27 cellular contexts compared by ENCODE assay signal in genomic region chr2:120372816-120373215, GRCh38. TPM values are rescaled to one million over a fixed set of nuclear protein-coding genes. Genes with fewer than 3 reads are reported as not detected.
A peak's percentile ranks its signal among the peaks of the same experiment; 100 is the strongest.
DNase-seq lines count a peak whose midpoint lies in the region; ATAC-seq, FAIRE-seq and TF ChIP-seq lines count a peak whose summit lies in the region.
"Had no signal": no experiment of that assay in that cellular context is flagged by ENCODE, and none has a peak within 500 bp of the region (broad histone marks: within the 10 kb centered on the region; RNA-seq: fewer than 3 reads in every experiment).

No MANE protein-coding gene starts in this region.

- no CpG with 5 or more reads among the region's 4 CpGs for WGBS in IMR-90 (ENCODE audit: extremely low coverage in 2 of 2, insufficient read length in 1 of 2), 2 experiments
- 90% methylated on average over 3 of the region's 4 CpGs; no CpG with 5 or more reads in 1 of the 2 donors for WGBS in gastroesophageal sphincter (ENCODE audit: low coverage in 1 of 2), 2 donors

- H3K4ac ChIP-seq in IMR-90 (ENCODE audit: low read depth, low read length): no peak overlapping the region

- TF ChIP-seq CTCF in HEK293 (tag by site-specific recombination; IDR thresholded peaks at IDR 0.05): no peak
- TF ChIP-seq CTCF in IMR-90 (conservative IDR thresholded peaks at IDR 0.05; ENCODE audit: low read depth, low read length): no peak
- TF ChIP-seq CTCF in gastroesophageal sphincter (IDR thresholded peaks at IDR 0.05): no peak

- H4K20me1 ChIP-seq in IMR-90 (ENCODE audit: insufficient read depth, low read length): no peaks in the 10 kb centered on the region; the same call in 1 of the 2 replicates

- no peak overlapping the region for H3K9ac ChIP-seq in IMR-90 (ENCODE audit: low read depth, low read length)
- H3K9ac ChIP-seq in iPS-20b (ENCODE audit: low read depth, low read length): peak overlapping the region; percentile 23; the same call in 1 of the 2 replicates

- no peak for ATAC-seq in IMR-90 (ENCODE audit: low read depth)
- no peak for ATAC-seq in gastroesophageal sphincter
- ATAC-seq: CD8-positive, alpha-beta T cell; Panc1 had no signal

- H2BK20ac ChIP-seq in IMR-90 (ENCODE audit: low read depth, low read length): no peak overlapping the region

- no peaks in the 10 kb centered on the region for H3K9me1 ChIP-seq in IMR-90 (ENCODE audit: insufficient read depth, low read length)

- H3K36me3 ChIP-seq in HEK293 (ENCODE audit: control insufficient read depth in 2 of 2, insufficient read depth in 1 of 2, low read length in 2 of 2) (no peaks in the 10 kb centered on the region), IMR-90 (ENCODE audit: control insufficient read depth, insufficient read depth, low read length) (no peaks in the 10 kb centered on the region), iPS-20b (ENCODE audit: insufficient read depth, low read depth, low read length) (no peaks in the 10 kb centered on the region), gastroesophageal sphincter (no peaks in the 10 kb centered on the region)
- H3K36me3 ChIP-seq: MG63 had no signal

- no peak overlapping the region for H2AFZ ChIP-seq in IMR-90 (replicated peaks; ENCODE audit: low read length, poor library complexity)

- H3K9me3 ChIP-seq in HEK293 (ENCODE audit: control insufficient read depth, insufficient read depth, low read depth, low read length) (no peaks in the 10 kb centered on the region), IMR-90 (ENCODE audit: control insufficient read depth, insufficient read depth, low read length) (no peaks in the 10 kb centered on the region), iPS-20b (ENCODE audit: insufficient read depth, low read depth, low read length) (no peaks in the 10 kb centered on the region), gastroesophageal sphincter (no peaks in the 10 kb centered on the region)
- H3K9me3 ChIP-seq: Caco-2, MG63 had no signal

- no peak overlapping the region for H3K4me2 ChIP-seq in IMR-90 (ENCODE audit: low read depth, low read length)

- no TSS peak for BruUV-seq in IMR-90 (replicated peaks; lab: Mats Ljungman, UMichigan)

- in situ Hi-C loops in IMR-90 (cut with MboI; ENCODE audit: low sequenced_read_pairs): no loop called here

- no peak overlapping the region for H4K91ac ChIP-seq in IMR-90 (ENCODE audit: insufficient read depth, low read depth, low read length)

- TF ChIP-seq EP300 in gastroesophageal sphincter (IDR thresholded peaks at IDR 0.05): no peak

- no peak overlapping the region for H3K23ac ChIP-seq in IMR-90 (ENCODE audit: low read depth, low read length)

- no peak overlapping the region for H4K5ac ChIP-seq in IMR-90 (ENCODE audit: low read depth, low read length)

- no peak overlapping the region for H2BK15ac ChIP-seq in IMR-90 (ENCODE audit: low read depth, low read length)

- H3K4me1 ChIP-seq in HEK293 (ENCODE audit: control insufficient read depth, insufficient read depth, low read length): no peaks in the 10 kb centered on the region
- no peaks in the 10 kb centered on the region; the same call in 1 of the 2 replicates for H3K4me1 ChIP-seq in IMR-90 (ENCODE audit: control insufficient read depth, insufficient read depth, low read length)
- H3K4me1 ChIP-seq in iPS-20b (ENCODE audit: insufficient read depth, low read length): peaks cover 30% of the 10 kb centered on the region
- H3K4me1 ChIP-seq in gastroesophageal sphincter: no peaks in the 10 kb centered on the region

- no peak overlapping the region for H2BK120ac ChIP-seq in IMR-90 (ENCODE audit: low read depth, low read length)

- no peak overlapping the region for H4K8ac ChIP-seq in IMR-90 (ENCODE audit: low read depth in 2 of 2, low read length in 2 of 2)

- POLR2A ChIA-PET in HEK293 (lab: Yijun Ruan, JAX): no interaction called here
- POLR2A ChIA-PET in IMR-90 (lab: Charles Lee; ENCODE audit: unreplicated experiment): no interaction called here

- dilution Hi-C loops in IMR-90 (cut with HindIII; ENCODE audit: low sequenced_read_pairs, unreplicated experiment): no loop called here

- DNase-seq in IMR-90 (no peak), urothelium cell line (ENCODE audit: low spot score) (no peak), C1 segment of cervical spinal cord (lab: John Stamatoyannopoulos, UW) (no peak), NCI-H69 (lab: John Stamatoyannopoulos, UW) (no peak)
- DNase-seq: Caco-2; CD8-positive, alpha-beta T cell; DMS 273 treated with DMSO at 0.1 percent for 48 hours; DMS79; EL; GDM1; HFFc6; KG1; MG63; NCI-H2029; NCI-H446 treated with DMSO at 0.1 percent for 48 hours; NCI-H526 treated with DMSO at 0.1 percent for 48 hours; SHP77 had no signal

- FAIRE-seq in urothelium cell line (lab: Jason Lieb, UNC): peak; percentile 99
- FAIRE-seq: GM12892 had no signal

- H3K27ac ChIP-seq in HEK293 (ENCODE audit: extremely low read depth, low read depth, low read length) (no peak overlapping the region), IMR-90 (ENCODE audit: insufficient read depth, low read length) (no peak overlapping the region), iPS-20b (ENCODE audit: low read length) (peak overlapping the region; percentile 13), gastroesophageal sphincter (no peak overlapping the region)
- H3K27ac ChIP-seq: C4-2B, RWPE1 had no signal

- intact Hi-C loops in IMR-90 (cut with micrococcal nuclease): no loop called here

- H3K18ac ChIP-seq in IMR-90 (ENCODE audit: low read depth, low read length): no peak overlapping the region

- CTCF ChIA-PET in HEK293 (lab: Yijun Ruan, JAX): no interaction called here
- CTCF ChIA-PET in IMR-90 (lab: Yijun Ruan, JAX): no interaction called here

- peak overlapping the region; percentile 76 for H2BK5ac ChIP-seq in IMR-90 (ENCODE audit: low read depth, low read length, poor library complexity, severe bottlenecking)

- H2AK5ac ChIP-seq in IMR-90 (ENCODE audit: low read depth, low read length): no peak overlapping the region

- no peaks in the 10 kb centered on the region for H3K79me1 ChIP-seq in IMR-90 (ENCODE audit: low read depth in 1 of 2, low read length in 2 of 2)

- no peak for TF ChIP-seq RAD21 in IMR-90 (IDR thresholded peaks at IDR 0.05; ENCODE audit: low read length)

- no peak overlapping the region for H3K56ac ChIP-seq in IMR-90 (ENCODE audit: extremely low read depth, insufficient read depth, low read length)

- no peak overlapping the region for H3K14ac ChIP-seq in IMR-90 (replicated peaks; ENCODE audit: low read depth, low read length)

- H2AK9ac ChIP-seq in IMR-90 (replicated peaks; ENCODE audit: low read depth, low read length, poor library complexity): no peak overlapping the region

- H3K4me3 ChIP-seq in HEK293 (ENCODE audit: low read depth, low read length): no peak overlapping the region
- no peak overlapping the region for H3K4me3 ChIP-seq in IMR-90 (ENCODE audit: insufficient read depth, low read depth, low read length)
- peak overlapping the region; percentile 65; the same call in 1 of the 2 replicates for H3K4me3 ChIP-seq in iPS-20b (ENCODE audit: low read length)
- no peak overlapping the region for H3K4me3 ChIP-seq in gastroesophageal sphincter
- H3K4me3 ChIP-seq: MG63 had no signal

- TF ChIP-seq POLR2A in IMR-90 (IDR thresholded peaks at IDR 0.05; ENCODE audit: low read depth, low read length) (no peak), gastroesophageal sphincter (IDR thresholded peaks at IDR 0.05) (no peak)

- H3K27me3 ChIP-seq in IMR-90 (ENCODE audit: control insufficient read depth, insufficient read depth, low read length) (peaks cover 56% of the 10 kb centered on the region), iPS-20b (ENCODE audit: insufficient read depth, low read length) (peaks cover 54% of the 10 kb centered on the region), gastroesophageal sphincter (peaks cover 33% of the 10 kb centered on the region)
- H3K27me3 ChIP-seq: MG63 had no signal

TF ChIP-seq in HEK293, 187 proteins besides CTCF, POLR2A, EP300 and RAD21:
- no peak for TF ChIP-seq ZNF223 (tag by site-specific recombination; IDR thresholded peaks at IDR 0.05)
- no peak for TF ChIP-seq ZNF791 (tag by site-specific recombination; IDR thresholded peaks at IDR 0.05)
- 0 out of 2 replicates have a peak, but pooled peaks have one; percentile 53 for TF ChIP-seq SALL2 (tag by site-specific recombination; IDR thresholded peaks at IDR 0.05; ENCODE audit: borderline replicate concordance)

TF ChIP-seq in IMR-90, 13 proteins besides CTCF, POLR2A, EP300 and RAD21:
- TF ChIP-seq RCOR1 (IDR thresholded peaks at IDR 0.05; ENCODE audit: insufficient replicate concordance, low read length): no peak
- no peak for TF ChIP-seq MAZ (IDR thresholded peaks at IDR 0.05; ENCODE audit: borderline replicate concordance, low read depth, low read length)
- no peak for TF ChIP-seq NFE2L2 (IDR thresholded peaks at IDR 0.05; ENCODE audit: low read depth, low read length)
- TF ChIP-seq USF2 (IDR thresholded peaks at IDR 0.05; ENCODE audit: low read depth, low read length): no peak
- TF ChIP-seq MAFK (IDR thresholded peaks at IDR 0.05; ENCODE audit: low read depth, low read length): no peak
- no peak for TF ChIP-seq SMC3 (IDR thresholded peaks at IDR 0.05; ENCODE audit: low read depth, low read length)
- TF ChIP-seq CHD1 (IDR thresholded peaks at IDR 0.05; ENCODE audit: low read depth, low read length): no peak
- no peak for TF ChIP-seq ELK1 (IDR thresholded peaks at IDR 0.05; ENCODE audit: borderline replicate concordance, low read depth, low read length)
- TF ChIP-seq CEBPB (IDR thresholded peaks at IDR 0.05; ENCODE audit: low read depth, low read length): no peak
- TF ChIP-seq RFX5 (IDR thresholded peaks at IDR 0.05; ENCODE audit: low read depth, low read length): no peak

RNA-seq across cellular contexts. Expression of gene INHBB, which starts 26.9 kb away (rescaled TPM):
- total RNA-seq in IMR-90 (2012; rRNA removed) (0.18 and 0.28 TPM in 2 replicates), gastroesophageal sphincter (1 to 10 TPM in 3 of 4 donors, under 1 TPM in 1; 0.31 to 8.4 (median 3.4) TPM)
- 0.92 and 1.0 TPM in 2 replicates for polyA plus RNA-seq in IMR-90 (2012; rRNA removed)
- polyA plus RNA-seq in IMR-90 (2012; cell fraction: cytosol; rRNA removed): 0.61 and 2.2 TPM in 2 replicates
- 1.1 and 1.2 TPM in 2 replicates for polyA plus RNA-seq in IMR-90 (2012; cell fraction: nucleus; rRNA removed; ENCODE audit: low replicate concordance)
- total RNA-seq: CD8-positive, alpha-beta T cell; OCI-LY7; SK-MEL-5; T-helper 1 cell treated with Interleukin-12 subunit alpha and Interleukin-12 subunit beta and Interleukin-4 antibody, amounts not matched to agents 30 ng/mL and 1 ng/mL, for 36 hours had no signal
